In genomic region chr9:16828335-16829281, GRCh38 we compare ENCODE assay signal across 9 cellular contexts. TPM values are rescaled to one million over a fixed set of nuclear protein-coding genes. Genes with fewer than 3 reads are reported as not detected.
DNase-seq lines count a peak whose midpoint lies in the region; ATAC-seq and TF ChIP-seq lines count a peak whose summit lies in the region.
"Had no signal": no experiment of that assay in that cellular context is flagged by ENCODE, and none has a peak within 500 bp of the region (broad histone marks: within the 10 kb centered on the region; RNA-seq: fewer than 3 reads in every experiment).

No MANE protein-coding gene starts in this region.

- H3K27me3 ChIP-seq in right atrium auricular region (no peaks in the 10 kb centered on the region), psoas muscle (ENCODE audit: insufficient read depth in 3 of 3, low read length in 2 of 3) (no peaks in the 10 kb centered on the region)

- no peak for TF ChIP-seq CTCF in right atrium auricular region (IDR thresholded peaks at IDR 0.05)
- TF ChIP-seq CTCF in psoas muscle (IDR thresholded peaks at IDR 0.05): no peak

- peak; percentile 51 for DNase-seq in ELR (ENCODE audit: low read depth)
- peak; percentile 54 for DNase-seq in amniotic epithelial cell (ENCODE audit: low read depth)
- no peak for DNase-seq in right atrium auricular region (ENCODE audit: low spot score)
- peak; percentile 32 to 62 for DNase-seq in psoas muscle
- DNase-seq in GOT3 (lab: John Stamatoyannopoulos, UW): no peak
- DNase-seq in G401 (ENCODE audit: low spot score): no peak
- DNase-seq: Karpas-422 had no signal

- H3K4me3 ChIP-seq in right atrium auricular region (peak overlapping the region in 1 of 2 donors; percentile 49), psoas muscle (peak overlapping the region; percentile 67)

- in situ Hi-C loops in G401 (cut with HindIII; ENCODE audit: low sequenced_read_pairs): no loop called here

- no peaks in the 10 kb centered on the region for H3K9me3 ChIP-seq in right atrium auricular region
- H3K9me3 ChIP-seq in psoas muscle: no peaks in the 10 kb centered on the region

- 2 to 5% (median 4%) methylated on average over 26 to 30 of the region's 30 CpGs for WGBS in psoas muscle, 3 donors

- intact Hi-C loops in psoas muscle (cut with DNase I): no loop called here

- ATAC-seq in psoas muscle: peak; percentile 68 to 87 (median 76)
- no peak for ATAC-seq in GM18511 (IDR thresholded peaks at IDR 0.05; ENCODE audit: unreplicated experiment)
- no peak for ATAC-seq in HG03108 (IDR thresholded peaks at IDR 0.05; ENCODE audit: unreplicated experiment)

- H3K27ac ChIP-seq in right atrium auricular region (peak overlapping the region; percentile 52 to 68), psoas muscle (peak overlapping the region; percentile 69)

- H3K4me1 ChIP-seq in right atrium auricular region: peaks cover 0 to 18% of the 10 kb centered on the region in 2 donors
- peaks cover 9% of the 10 kb centered on the region for H3K4me1 ChIP-seq in psoas muscle

- H3K36me3 ChIP-seq in right atrium auricular region (no peaks in the 10 kb centered on the region), psoas muscle (ENCODE audit: insufficient read depth in 1 of 2, low read depth in 1 of 2) (no peaks in the 10 kb centered on the region)

RNA-seq across cellular contexts. Expression of gene BNC2, which starts 41.9 kb away (rescaled TPM):
- total RNA-seq in right atrium auricular region: 10 to 100 TPM; 68.3 to 77.6 TPM
- 100 to 1,000 TPM in 2 of 4 donors, 10 to 100 TPM in 2; 44.1 to 168 (median 92.9) TPM for total RNA-seq in psoas muscle
- 1 to 10 TPM; 1.3 to 3.4 (median 1.3) TPM for polyA plus RNA-seq in psoas muscle
- total RNA-seq in G401 (2014; rRNA removed; shearing (Covaris generic)): 3.1 and 5.0 TPM in 2 replicates

Comparison
In these comparisons a context has a peak if more than half of its experiments do, and no peak if none do; other contexts are left out.
1. DNase-seq: peak in ELR (single experiment), amniotic epithelial cell (single experiment) and psoas muscle (2 of 2); none in right atrium auricular region (single experiment), GOT3 (single experiment) and G401 (single experiment).
2. ATAC-seq: peak in psoas muscle (4 of 4); none in GM18511 (single experiment) and HG03108 (single experiment).